In the genomic region with DNA sequence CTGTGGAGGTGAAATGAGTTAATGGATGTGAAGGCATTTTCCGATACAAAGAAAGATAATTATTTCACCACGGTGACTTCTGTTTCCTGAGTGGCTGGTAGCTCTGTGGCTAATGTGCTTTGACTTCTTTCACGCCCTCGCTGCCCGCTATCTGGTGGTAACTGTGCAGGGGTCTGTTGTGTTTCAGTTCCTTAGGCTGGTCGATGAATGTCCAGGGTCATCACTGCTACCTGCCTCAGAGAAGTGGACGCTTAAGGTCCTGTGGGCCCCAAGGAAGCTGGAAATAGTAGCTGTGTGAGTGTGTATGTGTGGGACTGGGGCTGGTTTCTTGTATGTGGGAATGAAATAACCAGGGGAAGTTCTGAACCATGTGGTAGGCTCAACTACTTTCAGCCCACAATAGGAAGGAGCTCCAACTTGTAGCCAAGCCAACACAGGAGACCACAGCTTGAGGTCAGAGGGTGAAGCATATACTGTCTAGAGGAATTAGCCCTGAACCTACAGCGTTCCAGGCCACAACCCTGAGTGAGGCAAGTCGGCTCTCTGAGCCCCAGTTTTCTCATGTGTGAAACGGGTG, we compare ENCODE assay signal across 1 cellular context.
TF ChIP-seq lines count a peak whose summit lies in the region.

No MANE protein-coding gene starts in this region.

TF ChIP-seq in GM23338, 12 proteins besides CTCF, POLR2A, EP300 and RAD21:
- TF ChIP-seq, protein P1, sequence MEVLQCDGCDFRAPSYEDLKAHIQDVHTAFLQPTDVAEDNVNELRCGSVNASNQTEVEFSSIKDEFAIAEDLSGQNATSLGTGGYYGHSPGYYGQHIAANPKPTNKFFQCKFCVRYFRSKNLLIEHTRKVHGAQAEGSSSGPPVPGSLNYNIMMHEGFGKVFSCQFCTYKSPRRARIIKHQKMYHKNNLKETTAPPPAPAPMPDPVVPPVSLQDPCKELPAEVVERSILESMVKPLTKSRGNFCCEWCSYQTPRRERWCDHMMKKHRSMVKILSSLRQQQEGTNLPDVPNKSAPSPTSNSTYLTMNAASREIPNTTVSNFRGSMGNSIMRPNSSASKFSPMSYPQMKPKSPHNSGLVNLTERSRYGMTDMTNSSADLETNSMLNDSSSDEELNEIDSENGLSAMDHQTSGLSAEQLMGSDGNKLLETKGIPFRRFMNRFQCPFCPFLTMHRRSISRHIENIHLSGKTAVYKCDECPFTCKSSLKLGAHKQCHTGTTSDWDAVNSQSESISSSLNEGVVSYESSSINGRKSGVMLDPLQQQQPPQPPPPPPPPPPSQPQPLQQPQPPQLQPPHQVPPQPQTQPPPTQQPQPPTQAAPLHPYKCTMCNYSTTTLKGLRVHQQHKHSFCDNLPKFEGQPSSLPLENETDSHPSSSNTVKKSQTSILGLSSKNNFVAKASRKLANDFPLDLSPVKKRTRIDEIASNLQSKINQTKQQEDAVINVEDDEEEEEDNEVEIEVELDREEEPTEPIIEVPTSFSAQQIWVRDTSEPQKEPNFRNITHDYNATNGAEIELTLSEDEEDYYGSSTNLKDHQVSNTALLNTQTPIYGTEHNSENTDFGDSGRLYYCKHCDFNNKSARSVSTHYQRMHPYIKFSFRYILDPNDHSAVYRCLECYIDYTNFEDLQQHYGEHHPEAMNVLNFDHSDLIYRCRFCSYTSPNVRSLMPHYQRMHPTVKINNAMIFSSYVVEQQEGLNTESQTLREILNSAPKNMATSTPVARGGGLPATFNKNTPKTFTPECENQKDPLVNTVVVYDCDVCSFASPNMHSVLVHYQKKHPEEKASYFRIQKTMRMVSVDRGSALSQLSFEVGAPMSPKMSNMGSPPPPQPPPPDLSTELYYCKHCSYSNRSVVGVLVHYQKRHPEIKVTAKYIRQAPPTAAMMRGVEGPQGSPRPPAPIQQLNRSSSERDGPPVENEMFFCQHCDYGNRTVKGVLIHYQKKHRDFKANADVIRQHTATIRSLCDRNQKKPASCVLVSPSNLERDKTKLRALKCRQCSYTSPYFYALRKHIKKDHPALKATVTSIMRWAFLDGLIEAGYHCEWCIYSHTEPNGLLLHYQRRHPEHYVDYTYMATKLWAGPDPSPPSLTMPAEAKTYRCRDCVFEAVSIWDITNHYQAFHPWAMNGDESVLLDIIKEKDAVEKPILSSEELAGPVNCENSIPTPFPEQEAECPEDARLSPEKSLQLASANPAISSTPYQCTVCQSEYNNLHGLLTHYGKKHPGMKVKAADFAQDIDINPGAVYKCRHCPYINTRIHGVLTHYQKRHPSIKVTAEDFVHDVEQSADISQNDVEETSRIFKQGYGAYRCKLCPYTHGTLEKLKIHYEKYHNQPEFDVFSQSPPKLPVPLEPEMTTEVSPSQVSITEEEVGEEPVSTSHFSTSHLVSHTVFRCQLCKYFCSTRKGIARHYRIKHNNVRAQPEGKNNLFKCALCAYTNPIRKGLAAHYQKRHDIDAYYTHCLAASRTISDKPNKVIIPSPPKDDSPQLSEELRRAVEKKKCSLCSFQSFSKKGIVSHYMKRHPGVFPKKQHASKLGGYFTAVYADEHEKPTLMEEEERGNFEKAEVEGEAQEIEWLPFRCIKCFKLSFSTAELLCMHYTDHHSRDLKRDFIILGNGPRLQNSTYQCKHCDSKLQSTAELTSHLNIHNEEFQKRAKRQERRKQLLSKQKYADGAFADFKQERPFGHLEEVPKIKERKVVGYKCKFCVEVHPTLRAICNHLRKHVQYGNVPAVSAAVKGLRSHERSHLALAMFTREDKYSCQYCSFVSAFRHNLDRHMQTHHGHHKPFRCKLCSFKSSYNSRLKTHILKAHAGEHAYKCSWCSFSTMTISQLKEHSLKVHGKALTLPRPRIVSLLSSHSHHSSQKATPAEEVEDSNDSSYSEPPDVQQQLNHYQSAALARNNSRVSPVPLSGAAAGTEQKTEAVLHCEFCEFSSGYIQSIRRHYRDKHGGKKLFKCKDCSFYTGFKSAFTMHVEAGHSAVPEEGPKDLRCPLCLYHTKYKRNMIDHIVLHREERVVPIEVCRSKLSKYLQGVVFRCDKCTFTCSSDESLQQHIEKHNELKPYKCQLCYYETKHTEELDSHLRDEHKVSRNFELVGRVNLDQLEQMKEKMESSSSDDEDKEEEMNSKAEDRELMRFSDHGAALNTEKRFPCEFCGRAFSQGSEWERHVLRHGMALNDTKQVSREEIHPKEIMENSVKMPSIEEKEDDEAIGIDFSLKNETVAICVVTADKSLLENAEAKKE (CRISPR knock-in tag; IDR thresholded peaks at IDR 0.05): no peak
- TF ChIP-seq POLR2AphosphoS5 (IDR thresholded peaks at IDR 0.05; ENCODE audit: low read depth) (no peak), ZNF114 (CRISPR knock-in tag; IDR thresholded peaks at IDR 0.05) (no peak), NANOG (IDR thresholded peaks at IDR 0.05; ENCODE audit: borderline replicate concordance) (no peak), EZH2phosphoT487 (IDR thresholded peaks at IDR 0.05; ENCODE audit: unreplicated experiment) (no peak), ZNF331 (CRISPR knock-in tag; IDR thresholded peaks at IDR 0.05; ENCODE audit: low read depth) (no peak), STAT1 (IDR thresholded peaks at IDR 0.05; ENCODE audit: unreplicated experiment) (no peak), JUNB (IDR thresholded peaks at IDR 0.05; ENCODE audit: unreplicated experiment) (no peak), CREB1 (CRISPR knock-in tag; IDR thresholded peaks at IDR 0.05; ENCODE audit: low read depth) (no peak), EZH2 (IDR thresholded peaks at IDR 0.05; ENCODE audit: low read depth, unreplicated experiment) (no peak)
- TF ChIP-seq, protein P2, sequence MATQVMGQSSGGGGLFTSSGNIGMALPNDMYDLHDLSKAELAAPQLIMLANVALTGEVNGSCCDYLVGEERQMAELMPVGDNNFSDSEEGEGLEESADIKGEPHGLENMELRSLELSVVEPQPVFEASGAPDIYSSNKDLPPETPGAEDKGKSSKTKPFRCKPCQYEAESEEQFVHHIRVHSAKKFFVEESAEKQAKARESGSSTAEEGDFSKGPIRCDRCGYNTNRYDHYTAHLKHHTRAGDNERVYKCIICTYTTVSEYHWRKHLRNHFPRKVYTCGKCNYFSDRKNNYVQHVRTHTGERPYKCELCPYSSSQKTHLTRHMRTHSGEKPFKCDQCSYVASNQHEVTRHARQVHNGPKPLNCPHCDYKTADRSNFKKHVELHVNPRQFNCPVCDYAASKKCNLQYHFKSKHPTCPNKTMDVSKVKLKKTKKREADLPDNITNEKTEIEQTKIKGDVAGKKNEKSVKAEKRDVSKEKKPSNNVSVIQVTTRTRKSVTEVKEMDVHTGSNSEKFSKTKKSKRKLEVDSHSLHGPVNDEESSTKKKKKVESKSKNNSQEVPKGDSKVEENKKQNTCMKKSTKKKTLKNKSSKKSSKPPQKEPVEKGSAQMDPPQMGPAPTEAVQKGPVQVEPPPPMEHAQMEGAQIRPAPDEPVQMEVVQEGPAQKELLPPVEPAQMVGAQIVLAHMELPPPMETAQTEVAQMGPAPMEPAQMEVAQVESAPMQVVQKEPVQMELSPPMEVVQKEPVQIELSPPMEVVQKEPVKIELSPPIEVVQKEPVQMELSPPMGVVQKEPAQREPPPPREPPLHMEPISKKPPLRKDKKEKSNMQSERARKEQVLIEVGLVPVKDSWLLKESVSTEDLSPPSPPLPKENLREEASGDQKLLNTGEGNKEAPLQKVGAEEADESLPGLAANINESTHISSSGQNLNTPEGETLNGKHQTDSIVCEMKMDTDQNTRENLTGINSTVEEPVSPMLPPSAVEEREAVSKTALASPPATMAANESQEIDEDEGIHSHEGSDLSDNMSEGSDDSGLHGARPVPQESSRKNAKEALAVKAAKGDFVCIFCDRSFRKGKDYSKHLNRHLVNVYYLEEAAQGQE (IDR thresholded peaks at IDR 0.05; ENCODE audit: unreplicated experiment): no peak
- TF ChIP-seq, protein P3, sequence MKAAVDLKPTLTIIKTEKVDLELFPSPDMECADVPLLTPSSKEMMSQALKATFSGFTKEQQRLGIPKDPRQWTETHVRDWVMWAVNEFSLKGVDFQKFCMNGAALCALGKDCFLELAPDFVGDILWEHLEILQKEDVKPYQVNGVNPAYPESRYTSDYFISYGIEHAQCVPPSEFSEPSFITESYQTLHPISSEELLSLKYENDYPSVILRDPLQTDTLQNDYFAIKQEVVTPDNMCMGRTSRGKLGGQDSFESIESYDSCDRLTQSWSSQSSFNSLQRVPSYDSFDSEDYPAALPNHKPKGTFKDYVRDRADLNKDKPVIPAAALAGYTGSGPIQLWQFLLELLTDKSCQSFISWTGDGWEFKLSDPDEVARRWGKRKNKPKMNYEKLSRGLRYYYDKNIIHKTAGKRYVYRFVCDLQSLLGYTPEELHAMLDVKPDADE (IDR thresholded peaks at IDR 0.05): no peak
